12 cellular contexts compared by ENCODE assay signal in the genomic region with DNA sequence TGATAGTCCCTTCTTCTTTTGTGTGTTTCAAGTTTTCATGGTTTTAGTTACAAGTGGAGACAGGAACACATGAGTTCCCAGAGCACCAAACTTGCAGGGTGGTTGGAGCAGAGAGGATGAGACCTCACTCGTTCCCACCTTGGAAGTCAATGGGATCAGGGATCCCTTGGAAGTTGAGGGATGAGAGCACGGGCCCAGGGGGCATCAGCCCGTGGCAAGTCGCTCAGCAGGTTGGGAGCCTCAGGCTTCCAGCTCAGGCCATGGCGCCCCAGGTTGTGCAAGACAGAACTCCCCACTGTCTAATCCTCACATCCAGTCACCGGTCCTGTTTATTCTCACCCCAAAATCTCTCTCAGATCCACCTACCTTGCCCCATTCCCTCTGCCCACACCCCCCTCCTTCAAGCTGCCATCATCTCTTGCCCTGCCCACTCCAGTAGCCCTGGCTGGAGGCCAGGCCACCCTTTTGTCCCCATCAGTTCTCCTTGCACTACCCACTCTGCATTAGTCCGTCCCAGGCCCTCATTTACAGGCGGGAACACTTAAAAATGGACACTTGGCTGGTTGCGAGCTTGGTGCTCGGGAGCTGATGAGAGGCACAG. TPM values are rescaled to one million over a fixed set of nuclear protein-coding genes. Genes with fewer than 3 reads are reported as not detected.
A peak's percentile ranks its signal among the peaks of the same experiment; 100 is the strongest.
DNase-seq lines count a peak whose midpoint lies in the region; ATAC-seq, FAIRE-seq and TF ChIP-seq lines count a peak whose summit lies in the region.
"Had no signal": no experiment of that assay in that cellular context is flagged by ENCODE, and none has a peak within 500 bp of the region (broad histone marks: within the 10 kb centered on the region; RNA-seq: fewer than 3 reads in every experiment).

No MANE protein-coding gene starts in this region.

- peak overlapping the region; percentile 57; the same call in 2 of the 3 replicates for H3K27ac ChIP-seq in K562 (ENCODE audit: extremely low read depth, low read depth, low read length)
- peak overlapping the region in 2 of 3 donors; percentile 69 to 77 for H3K27ac ChIP-seq in thyroid gland

- DNase-seq in activated CD4-positive, alpha-beta T cell treated with anti-CD3 and anti-CD28 coated beads, Interleukin-2, amount 10 ng/mL, durations not matched to agents 7 days and 5 days, result no peak
- DNase-seq in activated CD4-positive, alpha-beta T cell treated with anti-CD3 and anti-CD28 coated beads, Interleukin-2, amount 50 U/mL, for 4 hours, result no peak
- DNase-seq in K562 (ENCODE audit: extremely low read depth in 1 of 4, low spot score in 3 of 4) (peak in 1 of 4 experiments; percentile 26), nephron progenitor cell (no peak), thyroid gland (peak in 1 of 2 donors; percentile 68), COLO668 (lab: John Stamatoyannopoulos, UW; ENCODE audit: unreplicated experiment) (no peak), KBM-7 (no peak)
- DNase-seq: DMS153, PC-3, T-helper 9 cell had no signal

- no peak for TF ChIP-seq RAD21 in K562 (CRISPR knock-in tag; conservative IDR thresholded peaks at IDR 0.05 in 1 of 2, IDR thresholded peaks at IDR 0.05 in 1 of 2)

- ATAC-seq in K562 (peak; percentile 20; the same call in 2 of the 3 replicates), GM21723 (IDR thresholded peaks at IDR 0.05; ENCODE audit: unreplicated experiment) (no peak)
- ATAC-seq: PC-3 had no signal

- H3K27me3 Mint-ChIP-seq in activated CD4-positive, alpha-beta T cell treated with anti-CD3 and anti-CD28 coated beads, Interleukin-2, amount 10 ng/mL, durations not matched to agents 7 days and 5 days, result no peaks in the 10 kb centered on the region
- peaks cover 4% of the 10 kb centered on the region for H3K27me3 Mint-ChIP-seq in nephron progenitor cell (ENCODE audit: low read depth, poor library complexity)
- H3K27me3 Mint-ChIP-seq: activated naive CD8-positive, alpha-beta T cell had no signal

- no peak for FAIRE-seq in K562 (lab: Jason Lieb, UNC)

- H3K36me3 Mint-ChIP-seq in activated CD4-positive, alpha-beta T cell treated with anti-CD3 and anti-CD28 coated beads, Interleukin-2, amount 10 ng/mL, durations not matched to agents 7 days and 5 days (ENCODE audit: low read depth), result no peaks in the 10 kb centered on the region
- no peaks in the 10 kb centered on the region for H3K36me3 Mint-ChIP-seq in nephron progenitor cell (ENCODE audit: low read depth)
- H3K36me3 Mint-ChIP-seq: activated naive CD8-positive, alpha-beta T cell had no signal

- TF ChIP-seq POLR2A in K562 (conservative IDR thresholded peaks at IDR 0.05) (no peak), thyroid gland (IDR thresholded peaks at IDR 0.05) (no peak)

- H3K9me3 ChIP-seq in K562 (replicated peaks; ENCODE audit: control insufficient read depth, insufficient read depth, low read depth, low read length) (no peaks in the 10 kb centered on the region), thyroid gland (no peaks in the 10 kb centered on the region)

- no peak for TF ChIP-seq EP300 in K562 (IDR thresholded peaks at IDR 0.05; ENCODE audit: low read length)

- H3K4me3 ChIP-seq in K562, result no peak overlapping the region
- no peak overlapping the region for H3K4me3 ChIP-seq in thyroid gland (replicated peaks in 1 of 3)

- peaks cover 27% of the 10 kb centered on the region for H3K4me1 Mint-ChIP-seq in activated CD4-positive, alpha-beta T cell treated with anti-CD3 and anti-CD28 coated beads, Interleukin-2, amount 10 ng/mL, durations not matched to agents 7 days and 5 days
- H3K4me1 Mint-ChIP-seq in nephron progenitor cell, result peaks cover 57% of the 10 kb centered on the region

- H2AFZ ChIP-seq in K562 (ENCODE audit: low read depth, low read length), result peak overlapping the region; percentile 69

- H3K4me1 ChIP-seq in K562 (replicated peaks in 1 of 2; ENCODE audit: control insufficient read depth in 2 of 2, insufficient read depth in 2 of 2, low read length in 2 of 2) (peaks cover 45 to 61% of the 10 kb centered on the region in 2 experiments), thyroid gland (peaks cover 16 to 22% of the 10 kb centered on the region in 2 donors)

- no peaks in the 10 kb centered on the region for H3K9me3 Mint-ChIP-seq in activated CD4-positive, alpha-beta T cell treated with anti-CD3 and anti-CD28 coated beads, Interleukin-2, amount 10 ng/mL, durations not matched to agents 7 days and 5 days
- H3K9me3 Mint-ChIP-seq in nephron progenitor cell, result no peaks in the 10 kb centered on the region

- no peaks in the 10 kb centered on the region for H4K20me1 ChIP-seq in K562 (replicated peaks; ENCODE audit: control insufficient read depth, insufficient read depth, low read length)

- WGBS in K562 (ENCODE audit: insufficient coverage, low coverage, missing lambda C conversion rate), result 34% methylated on average over 7 of the region's 10 CpGs
- WGBS in thyroid gland, 2 donors, result 65 to 66% methylated on average over 10 of the region's 10 CpGs

- POLR2A ChIA-PET in activated CD4-positive, alpha-beta T cell treated with anti-CD3 and anti-CD28 coated beads, Interleukin-2, amount 10 ng/mL, durations not matched to agents 7 days and 5 days (lab: Charles Lee), result no interaction called here
- POLR2A ChIA-PET in K562 (lab: Yijun Ruan, JAX), result interaction anchor here (0.5 to 2.1 kb wide), 7 partner anchors 10 to 56 kb away, joined by 3 to 13 read pairs (median 6); no protein-coding TSS in a partner anchor

- BruUV-seq in K562 (replicated peaks; lab: Mats Ljungman, UMichigan), result no TSS peak

- in situ Hi-C loops in K562 (cut with MboI) (no loop called here), KBM-7 (cut with MboI; ENCODE audit: low pct_unique_long_range_greater_than_20kb, low sequenced_read_pairs) (no loop called here)

- peak overlapping the region; percentile 44; the same call in 1 of the 2 replicates for H3K4me2 ChIP-seq in K562 (ENCODE audit: insufficient read depth, low read length)

- H3K4me3 Mint-ChIP-seq in activated CD4-positive, alpha-beta T cell treated with anti-CD3 and anti-CD28 coated beads, Interleukin-2, amount 10 ng/mL, durations not matched to agents 7 days and 5 days, result no peak overlapping the region
- peak overlapping the region; percentile 8 for H3K4me3 Mint-ChIP-seq in nephron progenitor cell
- H3K4me3 Mint-ChIP-seq: activated naive CD8-positive, alpha-beta T cell had no signal

- intact Hi-C loops in K562 (cut with micrococcal nuclease), result no loop called here
- intact Hi-C loops in thyroid gland (cut with DNase I), result no loop called here

- no peaks in the 10 kb centered on the region for H3K27me3 ChIP-seq in K562 (ENCODE audit: control insufficient read depth in 2 of 2, insufficient read depth in 2 of 2, low read length in 2 of 2)
- H3K27me3 ChIP-seq in thyroid gland, result no peaks in the 10 kb centered on the region

- CTCF ChIA-PET in activated CD4-positive, alpha-beta T cell treated with anti-CD3 and anti-CD28 coated beads, Interleukin-2, amount 10 ng/mL, durations not matched to agents 7 days and 5 days (lab: Charles Lee), result interaction anchor here (1.2 kb wide), 1 partner anchor 19 kb away, joined by 6 read pairs; no protein-coding TSS in a partner anchor
- CTCF ChIA-PET in K562 (lab: Yijun Ruan, JAX; ENCODE audit: low intra/inter-chr PET ratio), result no interaction called here

- no peak for TF ChIP-seq CTCF in K562 (IDR thresholded peaks at IDR 0.05 in 2 of 3, conservative IDR thresholded peaks at IDR 0.05 in 1 of 3; ENCODE audit: insufficient read depth in 2 of 3, low read depth in 1 of 3, low read length in 3 of 3)
- TF ChIP-seq CTCF in nephron progenitor cell (IDR thresholded peaks at IDR 0.05), result no peak
- no peak for TF ChIP-seq CTCF in thyroid gland (IDR thresholded peaks at IDR 0.05)

- H3K9ac ChIP-seq in K562 (ENCODE audit: insufficient read depth in 1 of 2, low read depth in 2 of 2, low read length in 2 of 2), result peak overlapping the region; percentile 12 to 70

- H3K27ac Mint-ChIP-seq in activated CD4-positive, alpha-beta T cell treated with anti-CD3 and anti-CD28 coated beads, Interleukin-2, amount 10 ng/mL, durations not matched to agents 7 days and 5 days, result peak overlapping the region; percentile 50
- no peak overlapping the region for H3K27ac Mint-ChIP-seq in nephron progenitor cell
- H3K27ac Mint-ChIP-seq: activated naive CD8-positive, alpha-beta T cell had no signal

- no peaks in the 10 kb centered on the region for H3K79me2 ChIP-seq in K562 (ENCODE audit: control insufficient read depth, insufficient read depth, low read length)

- H3K9me1 ChIP-seq in K562 (ENCODE audit: control insufficient read depth, insufficient read depth, low read length), result peaks cover 6% of the 10 kb centered on the region

- H3K36me3 ChIP-seq in K562 (ENCODE audit: control insufficient read depth, insufficient read depth, low read length), result no peaks in the 10 kb centered on the region
- H3K36me3 ChIP-seq in thyroid gland, result no peaks in the 10 kb centered on the region

TF ChIP-seq in K562, 482 proteins besides CTCF, POLR2A, EP300 and RAD21 (continues in another document):
- no peak for TF ChIP-seq CHD4 (IDR thresholded peaks at IDR 0.05; ENCODE audit: insufficient read depth, insufficient replicate concordance, low read depth, low read length, poor library complexity, severe bottlenecking)

RNA-seq across cellular contexts. Expression of a gene that starts 37.6 kb away (rescaled TPM):
- 10 to 100 TPM; 39.6 to 47.0 TPM for total RNA-seq in activated CD4-positive, alpha-beta T cell treated with anti-CD3 and anti-CD28 coated beads, Interleukin-2, amount 10 ng/mL, durations not matched to agents 7 days and 5 days
- total RNA-seq in K562 (2011; cell fraction: chromatin; rRNA removed; ENCODE audit: low replicate concordance), result 0.77 and 2.2 TPM in 2 replicates
- total RNA-seq in K562 (2011; cell fraction: nucleolus; rRNA removed), result 1.4 and 1.5 TPM in 2 replicates
- total RNA-seq in K562 (2011; cell fraction: nucleoplasm; rRNA removed), result 0.99 and 1.5 TPM in 2 replicates
- total RNA-seq in K562 (2014; rRNA removed) (0.86 and 1.4 TPM in 2 replicates), K562 (2014; rRNA removed; fragmentation: Illumina TruSeq; extraction: Trizol) (0.45 and 0.51 TPM in 2 replicates), K562 (2015; rRNA removed; fragmentation: Illumina TruSeq; extraction: Trizol) (1.4 and 1.6 TPM in 2 replicates), K562 (2021) (2.9 and 3.1 TPM in 2 replicates), thyroid gland (10 to 100 TPM; 30.7 to 85.1 (median 40.6) TPM)
- polyA plus RNA-seq in K562 (2011; rRNA removed) (0.31 and 0.57 TPM in 2 replicates), K562 (2014; fragmentation: Illumina TruSeq; extraction: Trizol) (0.80 and 0.86 TPM in 2 replicates), K562 (2014; fragmentation: Nextera tagmentation; extraction: Ambion mirVana) (under 1 TPM; 0.04 to 0.07 TPM), K562 (2014; rRNA removed) (0.88 and 0.91 TPM in 2 replicates)
- polyA plus RNA-seq in K562 (2011; cell fraction: cytosol; rRNA removed), result 0.34 and 0.51 TPM in 2 replicates
- 0.77 and 1.00 TPM in 2 replicates for polyA plus RNA-seq in K562 (2011; cell fraction: nucleus; rRNA removed)
- 2.4 and 4.6 TPM in 2 replicates for polyA plus RNA-seq in K562 (2012)
- 0.35 and 0.51 TPM in 2 replicates for polyA minus RNA-seq in K562 (2011; rRNA and poly(A)+ RNA removed)
- polyA minus RNA-seq in K562 (2011; cell fraction: cytosol; rRNA and poly(A)+ RNA removed), result 0.76 and 1.3 TPM in 2 replicates
- polyA minus RNA-seq in K562 (2011; cell fraction: nucleus; rRNA and poly(A)+ RNA removed), result 1.1 and 1.4 TPM in 2 replicates

Comparison
In these comparisons a context has a peak if more than half of its experiments do, and no peak if none do; other contexts are left out.
1. RNA of a gene that starts 37.6 kb away (total RNA-seq): 39.6 to 47.0 TPM in activated CD4-positive, alpha-beta T cell treated with anti-CD3 and anti-CD28 coated beads, Interleukin-2, amount 10 ng/mL, durations not matched to agents 7 days and 5 days and 30.7 to 85.1 TPM in thyroid gland; 0.45 to 3.1 TPM in K562; every median in the first group is over 4 times any median in the second.